11 cellular contexts compared by ENCODE assay signal in the genomic region with DNA sequence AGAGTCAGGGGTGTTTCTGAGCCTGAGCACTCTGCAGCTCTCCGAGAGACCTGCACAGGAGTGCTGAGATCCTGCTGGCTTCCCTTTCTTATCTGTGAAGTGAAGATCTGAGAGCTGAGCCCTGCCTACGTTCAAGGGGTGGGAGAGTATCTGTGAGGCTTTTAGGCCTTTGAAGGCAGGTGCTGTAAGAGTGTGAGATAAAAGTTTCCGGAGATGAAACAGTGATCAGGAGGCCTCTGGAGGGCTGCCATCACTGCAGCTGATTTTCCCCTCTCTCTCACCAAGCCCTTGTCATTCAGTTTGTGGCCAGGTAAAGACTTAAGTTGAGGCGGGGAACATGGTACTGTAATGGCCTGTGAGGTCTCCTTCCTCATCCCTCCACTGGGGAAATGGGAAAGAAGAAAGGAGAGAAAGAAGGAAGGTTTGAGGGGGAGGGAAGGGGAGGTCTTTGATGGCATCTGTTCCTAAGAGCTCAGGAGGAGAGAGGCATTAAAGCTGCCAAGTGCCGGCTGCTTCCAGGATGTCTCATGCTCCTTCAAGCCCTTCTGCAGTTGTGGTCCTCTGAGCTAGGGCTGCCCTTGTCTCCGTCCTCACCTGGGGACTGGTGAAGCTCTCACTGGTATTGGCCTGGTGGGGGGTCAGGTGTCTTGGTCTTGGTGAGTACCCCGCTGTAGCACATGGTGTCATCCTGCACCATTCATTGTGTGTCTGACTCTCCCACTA.
A peak's percentile ranks its signal among the peaks of the same experiment; 100 is the strongest.
DNase-seq lines count a peak whose midpoint lies in the region; ATAC-seq and TF ChIP-seq lines count a peak whose summit lies in the region.
"Had no signal": no experiment of that assay in that cellular context is flagged by ENCODE, and none has a peak within 500 bp of the region (broad histone marks: within the 10 kb centered on the region; RNA-seq: fewer than 3 reads in every experiment).

No MANE protein-coding gene starts in this region.

- POLR2A ChIA-PET in activated CD4-positive, alpha-beta T cell treated with anti-CD3 and anti-CD28 coated beads for 36 hours (lab: Charles Lee): interaction anchor here (0.7 to 2.8 kb wide), 11 partner anchors 15 to 1040 kb away, joined by 3 to 28 read pairs (median 6); a partner anchor contains a TSS

- no peaks in the 10 kb centered on the region for H3K36me3 ChIP-seq in HAP-1 (replicated peaks)
- H3K36me3 ChIP-seq: ascending aorta had no signal

- in situ Hi-C loops in HAP-1 (cut with MboI; ENCODE audit: low sequenced_read_pairs): no loop called here

- H3K4me1 ChIP-seq in HAP-1: peaks cover 4% of the 10 kb centered on the region; the same call in 1 of the 2 replicates
- H3K4me1 ChIP-seq: ascending aorta had no signal

- intact Hi-C loops in activated CD4-positive, alpha-beta T cell treated with anti-CD3 and anti-CD28 coated beads for 36 hours (cut with DNase I, micrococcal nuclease): loop anchor here (10.0 kb wide), 2 partner anchors 220 to 690 kb away; a partner anchor contains a TSS

- no peaks in the 10 kb centered on the region for H3K9me3 ChIP-seq in HAP-1
- H3K9me3 ChIP-seq: ascending aorta had no signal

- TF ChIP-seq CTCF in GM10266 (IDR thresholded peaks at IDR 0.05; ENCODE audit: control insufficient read depth, insufficient read depth, low read depth, missing control alignments): no peak

- no peaks in the 10 kb centered on the region for H3K27me3 Mint-ChIP-seq in activated CD4-positive, alpha-beta T cell treated with anti-CD3 and anti-CD28 coated beads for 36 hours
- H3K27me3 Mint-ChIP-seq in activated naive CD4-positive, alpha-beta T cell treated with anti-CD3 and anti-CD28 coated beads, Interleukin-2, amount 10 ng/mL, durations not matched to agents 7 days and 5 days: no peaks in the 10 kb centered on the region

- H3K9me3 Mint-ChIP-seq in activated CD4-positive, alpha-beta T cell treated with anti-CD3 and anti-CD28 coated beads for 36 hours (ENCODE audit: low read depth): peaks cover 5% of the 10 kb centered on the region
- no peaks in the 10 kb centered on the region for H3K9me3 Mint-ChIP-seq in activated naive CD4-positive, alpha-beta T cell treated with anti-CD3 and anti-CD28 coated beads, Interleukin-2, amount 10 ng/mL, durations not matched to agents 7 days and 5 days

- H3K27me3 ChIP-seq in HAP-1 (ENCODE audit: low read depth): no peaks in the 10 kb centered on the region
- H3K27me3 ChIP-seq: ascending aorta had no signal

- H3K36me3 Mint-ChIP-seq in activated CD4-positive, alpha-beta T cell treated with anti-CD3 and anti-CD28 coated beads for 36 hours (ENCODE audit: low read depth): peaks cover 11% of the 10 kb centered on the region
- no peaks in the 10 kb centered on the region for H3K36me3 Mint-ChIP-seq in activated naive CD4-positive, alpha-beta T cell treated with anti-CD3 and anti-CD28 coated beads, Interleukin-2, amount 10 ng/mL, durations not matched to agents 7 days and 5 days

- DNase-seq in GM10266 (ENCODE audit: extremely low spot score) (peak; percentile 44), HAP-1 (ENCODE audit: low spot score in 2 of 2) (no peak), GM19238 (ENCODE audit: insufficient read length, low spot score) (no peak), glomerular visceral epithelial cell (ENCODE audit: extremely low spot score) (no peak)
- peak; percentile 81 for DNase-seq in activated CD4-positive, alpha-beta T cell treated with anti-CD3 and anti-CD28 coated beads for 36 hours
- DNase-seq in activated naive CD4-positive, alpha-beta T cell treated with anti-CD3 and anti-CD28 coated beads, Interleukin-2, amount 10 ng/mL, durations not matched to agents 7 days and 5 days: peak; percentile 73
- peak; percentile 40 to 59 for DNase-seq in stimulated activated CD4-positive, alpha-beta T cell treated with anti-CD3 and anti-CD28 coated beads, Interleukin-1b, Interleukin-23, amount 100 ng/mL, for 4 hours (ENCODE audit: low read depth in 2 of 2)
- DNase-seq: C1 segment of cervical spinal cord, retina had no signal

- peak overlapping the region; percentile 67 for H3K4me3 Mint-ChIP-seq in activated CD4-positive, alpha-beta T cell treated with anti-CD3 and anti-CD28 coated beads for 36 hours
- H3K4me3 Mint-ChIP-seq in activated naive CD4-positive, alpha-beta T cell treated with anti-CD3 and anti-CD28 coated beads, Interleukin-2, amount 10 ng/mL, durations not matched to agents 7 days and 5 days: peak overlapping the region; percentile 7

- CTCF ChIA-PET in activated CD4-positive, alpha-beta T cell treated with anti-CD3 and anti-CD28 coated beads for 36 hours (lab: Charles Lee): interaction anchor here (0.6 to 2.5 kb wide), 5 partner anchors 10 to 38 kb away, joined by 3 to 9 read pairs (median 4); no protein-coding TSS in a partner anchor
- CTCF ChIA-PET in activated naive CD4-positive, alpha-beta T cell treated with anti-CD3 and anti-CD28 coated beads, Interleukin-2, amount 10 ng/mL, durations not matched to agents 7 days and 5 days (lab: Charles Lee): interaction anchor here (0.6 to 1.7 kb wide), 11 partner anchors 21 to 240 kb away, joined by 3 to 10 read pairs (median 4); no protein-coding TSS in a partner anchor

- H3K27ac Mint-ChIP-seq in activated CD4-positive, alpha-beta T cell treated with anti-CD3 and anti-CD28 coated beads for 36 hours: peak overlapping the region; percentile 100
- peak overlapping the region; percentile 92 for H3K27ac Mint-ChIP-seq in activated naive CD4-positive, alpha-beta T cell treated with anti-CD3 and anti-CD28 coated beads, Interleukin-2, amount 10 ng/mL, durations not matched to agents 7 days and 5 days

- H3K4me1 Mint-ChIP-seq in activated CD4-positive, alpha-beta T cell treated with anti-CD3 and anti-CD28 coated beads for 36 hours: peaks cover 65% of the 10 kb centered on the region
- H3K4me1 Mint-ChIP-seq in activated naive CD4-positive, alpha-beta T cell treated with anti-CD3 and anti-CD28 coated beads, Interleukin-2, amount 10 ng/mL, durations not matched to agents 7 days and 5 days: peaks cover 37% of the 10 kb centered on the region

- H3K4me3 ChIP-seq in HAP-1: no peak overlapping the region
- H3K4me3 ChIP-seq: ascending aorta had no signal

- ATAC-seq in activated CD4-positive, alpha-beta T cell treated with anti-CD3 and anti-CD28 coated beads for 36 hours: peak; percentile 69
- ATAC-seq in HG03565 (IDR thresholded peaks at IDR 0.05; ENCODE audit: unreplicated experiment): no peak

Comparison
In these comparisons a context has a peak if more than half of its experiments do, and no peak if none do; other contexts are left out.
1. DNase-seq: peak in GM10266 (single experiment), activated CD4-positive, alpha-beta T cell treated with anti-CD3 and anti-CD28 coated beads for 36 hours (single experiment), activated naive CD4-positive, alpha-beta T cell treated with anti-CD3 and anti-CD28 coated beads, Interleukin-2, amount 10 ng/mL, durations not matched to agents 7 days and 5 days (single experiment) and stimulated activated CD4-positive, alpha-beta T cell treated with anti-CD3 and anti-CD28 coated beads, Interleukin-1b, Interleukin-23, amount 100 ng/mL, for 4 hours (2 of 2); none in HAP-1 (0 of 2), GM19238 (single experiment) and glomerular visceral epithelial cell (single experiment).